In the genomic region with DNA sequence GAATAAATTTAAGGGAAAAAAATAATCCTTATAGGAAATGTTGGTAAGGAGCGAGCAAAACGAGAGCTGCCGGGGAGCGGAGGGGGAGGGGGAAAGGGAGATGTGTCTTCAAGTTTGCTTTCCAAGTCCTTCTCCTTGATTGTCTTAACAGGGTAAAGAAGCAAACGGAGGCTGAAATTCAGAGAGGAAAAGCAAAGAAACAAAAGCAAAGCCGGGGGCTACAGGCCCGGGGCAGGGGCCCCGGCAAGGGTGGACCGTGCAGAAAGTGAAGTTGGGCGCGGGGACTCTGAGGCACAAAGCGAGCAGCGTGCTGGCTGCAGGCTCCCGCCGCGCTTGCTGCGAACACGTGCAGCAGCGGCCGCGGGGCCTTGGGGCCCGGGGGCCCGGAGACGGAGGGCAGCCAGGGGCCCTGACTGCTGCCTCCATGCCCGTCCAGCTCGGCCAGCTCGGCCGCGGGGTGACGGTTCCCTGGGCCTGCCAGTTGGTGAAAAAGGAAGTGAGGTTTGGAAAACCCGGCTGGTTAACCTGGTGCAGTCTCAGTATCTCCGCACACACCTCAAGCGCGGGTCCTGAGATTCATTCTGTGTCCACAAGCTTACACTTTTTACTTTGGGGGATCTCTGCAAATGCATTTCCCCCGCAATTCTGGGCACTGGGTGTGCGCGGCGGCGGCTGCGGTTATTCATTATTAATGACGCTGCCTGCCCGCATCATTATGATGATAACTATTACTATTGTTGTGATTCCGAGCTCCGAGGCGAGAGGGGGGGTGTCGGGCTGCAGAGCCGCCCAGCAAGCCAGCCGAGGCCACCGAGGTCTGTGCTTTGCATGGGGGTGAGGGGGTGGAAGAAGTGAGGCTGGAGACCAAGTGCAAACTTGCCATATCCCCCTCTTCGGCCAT, we compare ENCODE assay signal across 8 cellular contexts. TPM values are rescaled to one million over a fixed set of nuclear protein-coding genes. Genes with fewer than 3 reads are reported as not detected.
DNase-seq lines count a peak whose midpoint lies in the region; ATAC-seq and TF ChIP-seq lines count a peak whose summit lies in the region.

No MANE protein-coding gene starts in this region.

- peak overlapping the region; percentile 79 for H2AFZ ChIP-seq in Loucy (ENCODE audit: low read length)

- H3K4me3 Mint-ChIP-seq in activated naive CD8-positive, alpha-beta T cell treated with anti-CD3 and anti-CD28 coated beads, Interleukin-2, amount 10 ng/mL, durations not matched to agents 7 days and 5 days: peak overlapping the region; percentile 87

- POLR2A ChIA-PET in activated naive CD8-positive, alpha-beta T cell treated with anti-CD3 and anti-CD28 coated beads, Interleukin-2, amount 10 ng/mL, durations not matched to agents 7 days and 5 days (lab: Charles Lee): interaction anchor here (0.7 kb wide), 1 partner anchor 34 kb away, joined by 3 read pairs; no protein-coding TSS in a partner anchor

- peaks cover 82% of the 10 kb centered on the region for H3K27me3 Mint-ChIP-seq in activated naive CD8-positive, alpha-beta T cell treated with anti-CD3 and anti-CD28 coated beads, Interleukin-2, amount 10 ng/mL, durations not matched to agents 7 days and 5 days

- peak overlapping the region; percentile 80 for H3K9ac ChIP-seq in Loucy (ENCODE audit: low read depth, low read length, poor library complexity, severe bottlenecking)
- peak overlapping the region; percentile 97 for H3K9ac ChIP-seq in iPS-18a (ENCODE audit: low read length)

- H3K27me3 ChIP-seq in Loucy (ENCODE audit: insufficient read depth, low read length, poor library complexity, severe bottlenecking) (peaks cover 55% of the 10 kb centered on the region), iPS-18a (ENCODE audit: control insufficient read depth, insufficient read depth, low read length) (no peaks in the 10 kb centered on the region), spleen (replicated peaks in 1 of 7) (peaks cover 0 to 94% (median 24%) of the 10 kb centered on the region in 7 donors)

- peaks cover 22% of the 10 kb centered on the region for H3K4me1 Mint-ChIP-seq in activated naive CD8-positive, alpha-beta T cell treated with anti-CD3 and anti-CD28 coated beads, Interleukin-2, amount 10 ng/mL, durations not matched to agents 7 days and 5 days

- peak overlapping the region; percentile 68 for H3K27ac ChIP-seq in iPS-18a (ENCODE audit: low read length)
- peak overlapping the region; percentile 38 to 92 (median 85) for H3K27ac ChIP-seq in spleen

- peaks cover 85% of the 10 kb centered on the region for H3K79me2 ChIP-seq in Loucy (ENCODE audit: insufficient read depth, low read length)

- no peaks in the 10 kb centered on the region for H3F3A ChIP-seq in Loucy (ENCODE audit: low read depth)

- peak overlapping the region; percentile 80 for H3K4me2 ChIP-seq in Loucy (ENCODE audit: low read depth, low read length, poor library complexity, severe bottlenecking)

- TF ChIP-seq POLR2A in spleen (IDR thresholded peaks at IDR 0.05): no peak

- no peaks in the 10 kb centered on the region for H3K9me2 ChIP-seq in Loucy (replicated peaks; ENCODE audit: low read depth, low read length)

- TF ChIP-seq CTCF in Loucy (conservative IDR thresholded peaks at IDR 0.05; ENCODE audit: low read length) (no peak), spleen (IDR thresholded peaks at IDR 0.05 in 8 of 11, conservative IDR thresholded peaks at IDR 0.05 in 3 of 11) (no peak)

- H3K4me1 ChIP-seq in Loucy (ENCODE audit: insufficient read depth, low read length, poor library complexity, severe bottlenecking): peaks cover 40% of the 10 kb centered on the region
- H3K4me1 ChIP-seq in iPS-18a (ENCODE audit: control insufficient read depth, low read depth, low read length): peaks cover 22% of the 10 kb centered on the region
- H3K4me1 ChIP-seq in spleen: peaks cover 4 to 98% (median 66%) of the 10 kb centered on the region in 6 donors

- H3K9me3 ChIP-seq in Loucy (ENCODE audit: insufficient read depth, low read depth, low read length): no peaks in the 10 kb centered on the region
- no peaks in the 10 kb centered on the region for H3K9me3 ChIP-seq in iPS-18a (ENCODE audit: control insufficient read depth, low read depth, low read length)
- H3K9me3 ChIP-seq in spleen: no peaks in the 10 kb centered on the region

- no peaks in the 10 kb centered on the region for H3K9me3 Mint-ChIP-seq in activated naive CD8-positive, alpha-beta T cell treated with anti-CD3 and anti-CD28 coated beads, Interleukin-2, amount 10 ng/mL, durations not matched to agents 7 days and 5 days

- H3K36me3 Mint-ChIP-seq in activated naive CD8-positive, alpha-beta T cell treated with anti-CD3 and anti-CD28 coated beads, Interleukin-2, amount 10 ng/mL, durations not matched to agents 7 days and 5 days: no peaks in the 10 kb centered on the region

- intact Hi-C loops in spleen (cut with DNase I; ENCODE audit: low total_unique reads): loop anchor here (10.0 kb wide), 1 partner anchor 1245 kb away; no protein-coding TSS in a partner anchor

- H4K20me1 ChIP-seq in Loucy (ENCODE audit: insufficient read depth, low read length, poor library complexity, severe bottlenecking): peaks cover 65% of the 10 kb centered on the region

- H3K36me3 ChIP-seq in Loucy (ENCODE audit: insufficient read depth, low read length): peaks cover 17% of the 10 kb centered on the region; the same call in 1 of the 2 replicates
- H3K36me3 ChIP-seq in iPS-18a (ENCODE audit: control insufficient read depth, low read depth, low read length): peaks cover 23% of the 10 kb centered on the region
- H3K36me3 ChIP-seq in spleen: peaks cover 0 to 15% (median 2%) of the 10 kb centered on the region in 6 donors

- 1% methylated on average over 44 to 50 of the region's 50 CpGs for WGBS in spleen, 5 donors

- ATAC-seq in GM18870 (IDR thresholded peaks at IDR 0.05; ENCODE audit: unreplicated experiment) (peak; percentile 2), GM21447 (IDR thresholded peaks at IDR 0.05; ENCODE audit: unreplicated experiment) (no peak)
- ATAC-seq in activated naive CD8-positive, alpha-beta T cell treated with anti-CD3 and anti-CD28 coated beads, Interleukin-2, amount 10 ng/mL, durations not matched to agents 7 days and 5 days (ENCODE audit: low read depth): no peak

- peak overlapping the region; percentile 93 for H3K4me3 ChIP-seq in Loucy (ENCODE audit: low read length, poor library complexity, severe bottlenecking)
- H3K4me3 ChIP-seq in iPS-18a (ENCODE audit: low read length): peak overlapping the region; percentile 90
- H3K4me3 ChIP-seq in spleen: peak overlapping the region; percentile 55 to 94 (median 82)

- no peak overlapping the region for H3K27ac Mint-ChIP-seq in activated naive CD8-positive, alpha-beta T cell treated with anti-CD3 and anti-CD28 coated beads, Interleukin-2, amount 10 ng/mL, durations not matched to agents 7 days and 5 days

- peak; percentile 45 for DNase-seq in CD1c-positive myeloid dendritic cell (ENCODE audit: extremely low spot score)
- peak; percentile 53 for DNase-seq in activated naive CD8-positive, alpha-beta T cell treated with anti-CD3 and anti-CD28 coated beads, Interleukin-2, amount 10 ng/mL, durations not matched to agents 7 days and 5 days
- peak; percentile 90 for DNase-seq in spleen
- DNase-seq in globus pallidus (ENCODE audit: low spot score): no peak

RNA-seq across cellular contexts. Expression of a gene that starts 4.0 kb away (rescaled TPM):
- total RNA-seq in activated naive CD8-positive, alpha-beta T cell treated with anti-CD3 and anti-CD28 coated beads, Interleukin-2, amount 10 ng/mL, durations not matched to agents 7 days and 5 days: under 1 TPM; 0.40 to 0.64 TPM
- total RNA-seq in spleen: 100 to 1,000 TPM in 3 of 7 donors, 10 to 100 TPM in 4; 65.9 to 121 (median 92.7) TPM
- 10 to 100 TPM; 41.1 to 61.6 (median 44.8) TPM for polyA plus RNA-seq in spleen

Comparison
In these comparisons a context has a peak if more than half of its experiments do, and no peak if none do; other contexts are left out.
1. RNA of a gene that starts 4.0 kb away (total RNA-seq): 65.9 to 121 TPM in spleen; 0.40 to 0.64 TPM in activated naive CD8-positive, alpha-beta T cell treated with anti-CD3 and anti-CD28 coated beads, Interleukin-2, amount 10 ng/mL, durations not matched to agents 7 days and 5 days; every median in the first group is over 10 times any median in the second.
2. Peak in every context shown above with its lines, with median percentiles within 50 percentile points of each other: H3K4me3 ChIP-seq.